ENCODE assay signal across 23 cellular contexts in the genomic region with DNA sequence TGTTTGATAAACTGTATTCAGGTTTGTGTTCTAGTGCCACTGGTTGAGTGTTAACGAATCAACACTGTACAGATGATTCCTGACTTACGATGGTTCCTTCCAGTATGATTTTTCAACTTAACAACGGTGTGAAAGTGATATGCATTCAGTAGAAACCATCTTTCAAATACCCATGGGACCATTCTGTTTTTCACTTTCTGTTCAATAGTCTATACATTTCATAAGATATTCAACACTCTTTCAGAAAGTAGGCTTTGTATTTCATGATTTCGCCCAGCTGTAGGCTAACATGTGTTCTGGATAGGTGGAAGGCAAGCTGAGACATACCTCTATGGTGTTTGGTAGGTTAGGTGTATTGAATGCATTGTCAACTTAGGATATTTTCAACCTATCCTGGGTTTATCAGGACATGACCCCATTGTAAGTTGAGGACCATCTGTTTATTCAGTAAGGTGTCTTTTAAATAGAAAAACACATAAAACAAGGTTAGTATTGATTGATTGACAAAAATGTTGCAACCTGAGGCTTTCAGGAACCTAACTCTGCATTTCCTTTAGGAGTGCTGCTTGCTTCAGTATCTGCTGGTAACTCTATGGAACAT. TPM values are rescaled to one million over a fixed set of nuclear protein-coding genes. Genes with fewer than 3 reads are reported as not detected.
DNase-seq lines count a peak whose midpoint lies in the region; ATAC-seq, FAIRE-seq and TF ChIP-seq lines count a peak whose summit lies in the region.
"Had no signal": no experiment of that assay in that cellular context is flagged by ENCODE, and none has a peak within 500 bp of the region (broad histone marks: within the 10 kb centered on the region; RNA-seq: fewer than 3 reads in every experiment).

No MANE protein-coding gene starts in this region.

- H3K27ac Mint-ChIP-seq in CD4-positive, CD25-positive, alpha-beta regulatory T cell = peak overlapping the region in 2 of 3 donors; percentile 56 to 84

- H3K9ac ChIP-seq in OCI-LY3 (ENCODE audit: low read length) = no peak overlapping the region
- H3K9ac ChIP-seq in keratinocyte (ENCODE audit: control insufficient read depth, extremely low read depth, insufficient read depth, low read length) = no peak overlapping the region

- no peak for ATAC-seq in CD4-positive, CD25-positive, alpha-beta regulatory T cell (ENCODE audit: low read depth in 2 of 2)
- ATAC-seq in HG02763 (IDR thresholded peaks at IDR 0.05; ENCODE audit: unreplicated experiment) (no peak), HG02642 (IDR thresholded peaks at IDR 0.05; ENCODE audit: poor library complexity, unreplicated experiment) (no peak)
- ATAC-seq: foreskin keratinocyte, lower lobe of right lung, right cardiac atrium had no signal

- H3K4me2 ChIP-seq in OCI-LY3 (ENCODE audit: low read length) (0 out of 2 replicates have a peak overlapping the region, but pooled peaks have one; percentile 9), keratinocyte (ENCODE audit: control insufficient read depth, extremely low read depth, insufficient read depth, low read depth, low read length) (no peak overlapping the region)
- H3K4me2 ChIP-seq: hepatocyte had no signal

- POLR2A ChIA-PET in GM10248 (lab: Yijun Ruan, JAX) = no interaction called here

- H3K4me1 Mint-ChIP-seq in CD4-positive, CD25-positive, alpha-beta regulatory T cell = peaks cover 6 to 56% (median 40%) of the 10 kb centered on the region in 4 donors

- H3K27ac ChIP-seq in CD4-positive, CD25-positive, alpha-beta regulatory T cell (ENCODE audit: insufficient read depth, low read length, poor library complexity, severe bottlenecking) = no peak overlapping the region
- H3K27ac ChIP-seq in OCI-LY3 (ENCODE audit: low read length) (no peak overlapping the region), keratinocyte (ENCODE audit: control insufficient read depth, insufficient read depth, low read length) (no peak overlapping the region), right atrium auricular region (no peak overlapping the region)
- H3K27ac ChIP-seq: epithelial cell of prostate, foreskin keratinocyte, hepatocyte, lower lobe of right lung had no signal

- no peaks in the 10 kb centered on the region for H3K27me3 Mint-ChIP-seq in CD4-positive, CD25-positive, alpha-beta regulatory T cell

- dilution Hi-C loops in keratinocyte (cut with MboI; ENCODE audit: extremely low pct_ligation_motif_present, low sequenced_read_pairs) = no loop called here

- peaks cover 10% of the 10 kb centered on the region for H3K36me3 Mint-ChIP-seq in CD4-positive, CD25-positive, alpha-beta regulatory T cell

- H3K27me3 ChIP-seq in CD4-positive, CD25-positive, alpha-beta regulatory T cell (ENCODE audit: control insufficient read depth, insufficient read depth, low read length) = no peaks in the 10 kb centered on the region
- H3K27me3 ChIP-seq in OCI-LY3 (ENCODE audit: low read depth, low read length) (no peaks in the 10 kb centered on the region), keratinocyte (ENCODE audit: control insufficient read depth, extremely low read depth, insufficient read depth, low read length) (no peaks in the 10 kb centered on the region), right atrium auricular region (no peaks in the 10 kb centered on the region)
- H3K27me3 ChIP-seq: foreskin keratinocyte, hepatocyte had no signal

- H3K4me3 ChIP-seq in CD4-positive, CD25-positive, alpha-beta regulatory T cell (ENCODE audit: low read depth, low read length) = no peak overlapping the region
- H3K4me3 ChIP-seq in OCI-LY3 (ENCODE audit: low read length) (no peak overlapping the region), keratinocyte (ENCODE audit: control insufficient read depth in 2 of 3, extremely low read depth in 1 of 3, insufficient read depth in 2 of 3, low read depth in 1 of 3, low read length in 3 of 3) (no peak overlapping the region), right atrium auricular region (no peak overlapping the region)
- H3K4me3 ChIP-seq: hepatocyte, lower lobe of right lung had no signal

- FAIRE-seq in GM12891 (lab: Jason Lieb, UNC) (peak; percentile 76), keratinocyte (lab: Jason Lieb, UNC) (peak; percentile 58)
- FAIRE-seq: TTC549 had no signal

- DNase-seq in CD4-positive, CD25-positive, alpha-beta regulatory T cell = no peak
- no peak for DNase-seq in GM12891 (ENCODE audit: insufficient read length, low spot score)
- no peak for DNase-seq in keratinocyte (ENCODE audit: low read depth, low spot score)
- DNase-seq in right atrium auricular region (ENCODE audit: low spot score) = no peak
- no peak for DNase-seq in GM10248 (ENCODE audit: extremely low spot score)
- DNase-seq: activated T-cell treated with anti-CD3 and anti-CD28 coated beads, Interleukin-2, amount 50 U/mL, for 4 hours; dermis blood vessel endothelial cell; foreskin keratinocyte; GDM1; Kasumi-1; NCI-H1092 treated with DMSO at 0.1 percent for 48 hours; NCI-H2081 treated with DMSO at 0.1 percent for 48 hours; NCI-H510A; occipital lobe; right cardiac atrium; stimulated activated naive CD4-positive, alpha-beta T cell had no signal

- peaks cover 8% of the 10 kb centered on the region for H3K36me3 ChIP-seq in CD4-positive, CD25-positive, alpha-beta regulatory T cell (ENCODE audit: control insufficient read depth, insufficient read depth, low read length)
- no peaks in the 10 kb centered on the region for H3K36me3 ChIP-seq in OCI-LY3 (replicated peaks; ENCODE audit: low read depth, low read length)
- H3K36me3 ChIP-seq in keratinocyte (ENCODE audit: control insufficient read depth in 2 of 2, extremely low read depth in 1 of 2, insufficient read depth in 2 of 2, low read length in 2 of 2) = no peaks in the 10 kb centered on the region
- no peaks in the 10 kb centered on the region for H3K36me3 ChIP-seq in right atrium auricular region
- H3K36me3 ChIP-seq: lower lobe of right lung had no signal

- H2AFZ ChIP-seq in OCI-LY3 (ENCODE audit: low read depth, low read length) = no peak overlapping the region
- H2AFZ ChIP-seq in keratinocyte (ENCODE audit: control insufficient read depth, low read length) = no peak overlapping the region
- H2AFZ ChIP-seq: hepatocyte had no signal

- H3K4me3 Mint-ChIP-seq in CD4-positive, CD25-positive, alpha-beta regulatory T cell = no peak overlapping the region
- H3K4me3 Mint-ChIP-seq: activated T-cell treated with anti-CD3 and anti-CD28 coated beads, Interleukin-2, amount 50 U/mL, for 4 hours had no signal

- TF ChIP-seq CTCF in OCI-LY3 (IDR thresholded peaks at IDR 0.05; ENCODE audit: low read depth, low read length) (no peak), keratinocyte (optimal IDR thresholded peaks at IDR 0.05 in 1 of 3, IDR thresholded peaks at IDR 0.05 in 1 of 3, conservative IDR thresholded peaks at IDR 0.05 in 1 of 3; ENCODE audit: extremely low read depth in 1 of 3, insufficient read depth in 2 of 3, low read length in 3 of 3) (no peak), right atrium auricular region (IDR thresholded peaks at IDR 0.05) (no peak), GM10248 (IDR thresholded peaks at IDR 0.05; ENCODE audit: control extremely low read depth, extremely low read depth, low read depth, missing control alignments) (no peak)

- no peaks in the 10 kb centered on the region for H3K9me3 ChIP-seq in CD4-positive, CD25-positive, alpha-beta regulatory T cell (ENCODE audit: control insufficient read depth in 2 of 2, low read length in 2 of 2)
- no peaks in the 10 kb centered on the region for H3K9me3 ChIP-seq in OCI-LY3 (ENCODE audit: insufficient read depth, low read length)
- no peaks in the 10 kb centered on the region for H3K9me3 ChIP-seq in keratinocyte (ENCODE audit: control insufficient read depth, low read depth, low read length)
- H3K9me3 ChIP-seq in right atrium auricular region = no peaks in the 10 kb centered on the region
- H3K9me3 ChIP-seq: lower lobe of right lung had no signal

- H3K79me2 ChIP-seq in OCI-LY3 (ENCODE audit: low read length) (peaks cover 22% of the 10 kb centered on the region), keratinocyte (ENCODE audit: control insufficient read depth, insufficient read depth, low read length) (peaks cover 17% of the 10 kb centered on the region)

- TF ChIP-seq POLR2A in GM12891 (IDR thresholded peaks at IDR 0.05; ENCODE audit: low read depth, low read length) = no peak

- H3K4me1 ChIP-seq in CD4-positive, CD25-positive, alpha-beta regulatory T cell (ENCODE audit: control insufficient read depth, insufficient read depth, low read length, poor library complexity, severe bottlenecking) = peaks cover 9% of the 10 kb centered on the region
- peaks cover 18% of the 10 kb centered on the region for H3K4me1 ChIP-seq in OCI-LY3 (ENCODE audit: low read length)
- H3K4me1 ChIP-seq in keratinocyte (ENCODE audit: control insufficient read depth, extremely low read depth, insufficient read depth, low read length) = no peaks in the 10 kb centered on the region
- peaks cover 0 to 38% of the 10 kb centered on the region in 2 donors for H3K4me1 ChIP-seq in right atrium auricular region

- no peaks in the 10 kb centered on the region for H3K9me3 Mint-ChIP-seq in CD4-positive, CD25-positive, alpha-beta regulatory T cell
- H3K9me3 Mint-ChIP-seq: activated T-cell treated with anti-CD3 and anti-CD28 coated beads, Interleukin-2, amount 50 U/mL, for 4 hours had no signal

- H3K9me1 ChIP-seq in keratinocyte (ENCODE audit: control insufficient read depth, extremely low read depth, insufficient read depth, low read length) = no peaks in the 10 kb centered on the region

- H4K20me1 ChIP-seq in OCI-LY3 (ENCODE audit: insufficient read depth, low read length) (no peaks in the 10 kb centered on the region), keratinocyte (ENCODE audit: control insufficient read depth, extremely low read depth, insufficient read depth, low read length) (no peaks in the 10 kb centered on the region)

- CTCF ChIA-PET in GM10248 (lab: Yijun Ruan, JAX) = interaction anchor here (1.0 to 8.5 kb wide), 3 partner anchors 12 to 51 kb away, joined by 3 to 48 read pairs (median 3); no protein-coding TSS in a partner anchor

TF ChIP-seq in GM12891, 5 proteins besides CTCF, POLR2A, EP300 and RAD21 (continues in another document):
- TF ChIP-seq POLR2AphosphoS5 (IDR thresholded peaks at IDR 0.05; ENCODE audit: low read depth, low read length) = no peak
- no peak for TF ChIP-seq POU2F2 (IDR thresholded peaks at IDR 0.05; ENCODE audit: low read depth, low read length)
- no peak for TF ChIP-seq PAX5 (IDR thresholded peaks at IDR 0.05; ENCODE audit: insufficient read depth, low read length, severe bottlenecking)

RNA-seq across cellular contexts. Expression of gene SYNJ2, which starts 32.3 kb away (rescaled TPM):
- 46.3 TPM for total RNA-seq in CD4-positive, CD25-positive, alpha-beta regulatory T cell
- polyA plus RNA-seq in CD4-positive, CD25-positive, alpha-beta regulatory T cell = 10 to 100 TPM in 2 of 4 donors, 1 to 10 TPM in 2; 6.4 to 12.4 (median 8.6) TPM
- 0.65 TPM for polyA plus RNA-seq in GM12891 (2012; ENCODE audit: low read depth, missing spikeins)
- polyA plus RNA-seq in keratinocyte = 4.0 to 10.1 TPM (median 8.6 TPM) in 3 replicates
- polyA plus RNA-seq in keratinocyte (2011; ENCODE audit: low read depth) = 2.1 TPM
- 4.6 and 5.3 TPM in 2 replicates for polyA plus RNA-seq in keratinocyte (2011; cell fraction: cytosol; rRNA removed)
- polyA plus RNA-seq in keratinocyte (2011; cell fraction: nucleus; rRNA removed) = 6.0 and 6.8 TPM in 2 replicates
- polyA plus RNA-seq in keratinocyte (2012; ENCODE audit: low replicate concordance) = 2.1 and 7.6 TPM in 2 replicates
- 5.7 to 14.4 TPM (median 10.7 TPM) in 3 replicates for polyA minus RNA-seq in keratinocyte
- polyA minus RNA-seq in keratinocyte (2011; cell fraction: cytosol; rRNA and poly(A)+ RNA removed) = 5.9 TPM
- polyA minus RNA-seq in keratinocyte (2011; cell fraction: nucleus; rRNA and poly(A)+ RNA removed) = 5.3 and 7.8 TPM in 2 replicates
- 10 to 100 TPM; 10.1 to 20.0 TPM for total RNA-seq in right atrium auricular region
